8 cellular contexts compared by ENCODE assay signal in genomic region chr7:42940985-42941847, GRCh38. TPM values are rescaled to one million over a fixed set of nuclear protein-coding genes. Genes with fewer than 3 reads are reported as not detected.
DNase-seq lines count a peak whose midpoint lies in the region; ATAC-seq and TF ChIP-seq lines count a peak whose summit lies in the region.

No MANE protein-coding gene starts in this region.

- peaks cover 9% of the 10 kb centered on the region for H3K4me1 Mint-ChIP-seq in WTC11

- CTCF ChIA-PET in GM10248 (lab: Yijun Ruan, JAX) (interaction anchor here (0.6 to 6.8 kb wide), 49 partner anchors 9 to 1001 kb away, joined by 3 to 111 read pairs (median 4); partner anchors contain the start of genes MRPL32 and PSMA2), WTC11 (lab: Charles Lee) (interaction anchor here (0.6 to 2.5 kb wide), 69 partner anchors 9 to 1000 kb away, joined by 3 to 36 read pairs (median 4); partner anchors contain the start of genes MRPL32, PSMA2 and STK17A)

- ATAC-seq in HG02798 (IDR thresholded peaks at IDR 0.05; ENCODE audit: poor library complexity, unreplicated experiment) (peak; percentile 46), WTC11 (peak; percentile 90)

- H3K4me3 ChIP-seq in cardiac fibroblast (replicated peaks in 1 of 2; ENCODE audit: low read depth in 2 of 2, low read length in 2 of 2) = no peak overlapping the region

- H3K27ac Mint-ChIP-seq in WTC11 = peak overlapping the region; percentile 66; the same call in 1 of the 2 replicates

- TF ChIP-seq CTCF in GM10248 (IDR thresholded peaks at IDR 0.05; ENCODE audit: control extremely low read depth, extremely low read depth, low read depth, missing control alignments) (peak; percentile 86), WTC11 (IDR thresholded peaks at IDR 0.05) (peak; percentile 91), cardiac fibroblast (IDR thresholded peaks at IDR 0.05; ENCODE audit: low read depth, low read length) (peak; percentile 91)

- H3K36me3 Mint-ChIP-seq in WTC11 = peaks cover 15% of the 10 kb centered on the region

- peak; percentile 62 for DNase-seq in GM10248 (ENCODE audit: extremely low spot score)
- DNase-seq in NCI-H2171 (lab: John Stamatoyannopoulos, UW) = peak; percentile 26
- peak; percentile 90 for DNase-seq in WTC11 (ENCODE audit: low spot score)
- DNase-seq in cardiac fibroblast (ENCODE audit: low read depth in 2 of 2) = peak; percentile 81 to 85
- peak; percentile 76 for DNase-seq in kidney tubule cell (ENCODE audit: low spot score)
- peak; percentile 68 to 75 for DNase-seq in stimulated activated CD4-positive, alpha-beta T cell treated with anti-CD3 and anti-CD28 coated beads, Interleukin-2, amount 100 ng/mL, for 48 hours
- DNase-seq in GOT3 (lab: John Stamatoyannopoulos, UW) = no peak

- POLR2A ChIA-PET in GM10248 (lab: Yijun Ruan, JAX) (no interaction called here), WTC11 (lab: Charles Lee) (interaction anchor here (0.6 to 1.0 kb wide), 2 partner anchors 130 to 167 kb away, joined by 3 read pairs; no protein-coding TSS in a partner anchor)

- H3K9me3 Mint-ChIP-seq in WTC11 = no peaks in the 10 kb centered on the region

- H3K27me3 Mint-ChIP-seq in WTC11 (ENCODE audit: low read depth) = no peaks in the 10 kb centered on the region

- no peak overlapping the region for H3K4me3 Mint-ChIP-seq in WTC11

TF ChIP-seq in WTC11, 78 proteins besides CTCF, POLR2A, EP300 and RAD21:
- no peak for TF ChIP-seq ZNF416 (CRISPR knock-in tag; IDR thresholded peaks at IDR 0.05)
- TF ChIP-seq TEAD1 (CRISPR knock-in tag; IDR thresholded peaks at IDR 0.05) = 0 out of 2 replicates have a peak, but pooled peaks have one; percentile 23

RNA-seq across cellular contexts. Expression of gene MRPL32, which starts 9.0 kb away (rescaled TPM):
- 72.2 to 84.4 TPM (median 75.7 TPM) in 3 replicates for total RNA-seq in WTC11 (2021)

RNA-seq across cellular contexts. Expression of gene PSMA2, which starts 9.2 kb away (rescaled TPM):
- total RNA-seq in WTC11 (2021) = 203 to 228 TPM (median 219 TPM) in 3 replicates

RNA-seq across cellular contexts. Expression of gene C7orf25, which starts 29.3 kb away (rescaled TPM):
- 4.7 to 5.5 TPM (median 5.5 TPM) in 3 replicates for total RNA-seq in WTC11 (2021)
